22 cellular contexts compared by ENCODE assay signal in genomic region chr1:37175666-37176215, GRCh38.
"Had no signal": no experiment of that assay in that cellular context is flagged by ENCODE, and none has a peak within 500 bp of the region (broad histone marks: within the 10 kb centered on the region; RNA-seq: fewer than 3 reads in every experiment).

No MANE protein-coding gene starts in this region.

- H3K27ac ChIP-seq: coronary artery, gastroesophageal sphincter, heart left ventricle, hepatocyte, left lung, parathyroid adenoma, stomach, thyroid gland, vagina had no signal

- H2AFZ ChIP-seq: hepatocyte, parathyroid adenoma had no signal

- H3K36me3 ChIP-seq: gastroesophageal sphincter, heart left ventricle, left lung, stomach, thyroid gland, vagina had no signal

- H3K4me2 ChIP-seq: hepatocyte had no signal

- H3K36me3 Mint-ChIP-seq: naive thymus-derived CD8-positive, alpha-beta T cell; stimulated activated effector memory CD8-positive, alpha-beta T cell treated with anti-CD3 and anti-CD28 coated beads, Interleukin-12 subunit alpha, Interleukin-12 subunit beta, amount 100 ng/mL, for 72 hours had no signal

- H3K27me3 ChIP-seq: hepatocyte, thyroid gland, vagina had no signal

- H3K4me3 ChIP-seq: coronary artery, gastroesophageal sphincter, heart left ventricle, hepatocyte, left lung, stomach, thyroid gland, vagina had no signal

- ATAC-seq: gastroesophageal sphincter; heart left ventricle; left cardiac atrium; left lung; naive thymus-derived CD8-positive, alpha-beta T cell; sciatic nerve; stimulated activated effector memory CD8-positive, alpha-beta T cell treated with anti-CD3 and anti-CD28 coated beads, Interleukin-12 subunit alpha, Interleukin-12 subunit beta, amount 100 ng/mL, for 72 hours had no signal

- H3K9ac ChIP-seq: parathyroid adenoma had no signal

- H3K4me1 ChIP-seq: gastroesophageal sphincter, heart left ventricle, left lung, parathyroid adenoma, stomach, thyroid gland, vagina had no signal

- H3K4me1 Mint-ChIP-seq: naive thymus-derived CD8-positive, alpha-beta T cell; nephron progenitor cell; stimulated activated effector memory CD8-positive, alpha-beta T cell treated with anti-CD3 and anti-CD28 coated beads, Interleukin-12 subunit alpha, Interleukin-12 subunit beta, amount 100 ng/mL, for 72 hours had no signal

- H3K27ac Mint-ChIP-seq: naive thymus-derived CD8-positive, alpha-beta T cell; nephron progenitor cell; progenitor cell of endocrine pancreas; stimulated activated effector memory CD8-positive, alpha-beta T cell treated with anti-CD3 and anti-CD28 coated beads, Interleukin-12 subunit alpha, Interleukin-12 subunit beta, amount 100 ng/mL, for 72 hours had no signal

- H3K79me2 ChIP-seq: hepatocyte, parathyroid adenoma had no signal

- H3K9me3 Mint-ChIP-seq: naive thymus-derived CD8-positive, alpha-beta T cell; nephron progenitor cell; stimulated activated effector memory CD8-positive, alpha-beta T cell treated with anti-CD3 and anti-CD28 coated beads, Interleukin-12 subunit alpha, Interleukin-12 subunit beta, amount 100 ng/mL, for 72 hours had no signal

- DNase-seq: effector memory CD4-positive, alpha-beta T cell; foreskin fibroblast; heart left ventricle; left cardiac atrium; left lung; mesenchymal stem cell; naive thymus-derived CD8-positive, alpha-beta T cell; nephron progenitor cell; occipital lobe; stimulated activated CD4-positive, alpha-beta T cell treated with anti-CD3 and anti-CD28 coated beads, Interleukin-2, amount 100 ng/mL, for 24 hours; stimulated activated CD4-positive, alpha-beta T cell treated with anti-CD3 and anti-CD28 coated beads, Interleukin-4, amount 100 ng/mL, for 24 hours; stimulated activated naive CD4-positive, alpha-beta T cell treated with Interleukin-2 at 50 U/mL for 16 hours; stomach; thyroid gland had no signal

- H3K9me3 ChIP-seq: gastroesophageal sphincter, heart left ventricle, left lung, stomach, thyroid gland, vagina had no signal

- H3K4me3 Mint-ChIP-seq: naive thymus-derived CD8-positive, alpha-beta T cell; nephron progenitor cell; stimulated activated effector memory CD8-positive, alpha-beta T cell treated with anti-CD3 and anti-CD28 coated beads, Interleukin-12 subunit alpha, Interleukin-12 subunit beta, amount 100 ng/mL, for 72 hours had no signal
